Comparison of ENCODE assay signal across 20 cellular contexts in genomic region chr19:48508729-48509310, GRCh38. TPM values are rescaled to one million over a fixed set of nuclear protein-coding genes. Genes with fewer than 3 reads are reported as not detected.
A peak's percentile ranks its signal among the peaks of the same experiment; 100 is the strongest.
DNase-seq lines count a peak whose midpoint lies in the region; ATAC-seq, FAIRE-seq and TF ChIP-seq lines count a peak whose summit lies in the region.
"Had no signal": no experiment of that assay in that cellular context is flagged by ENCODE, and none has a peak within 500 bp of the region (broad histone marks: within the 10 kb centered on the region; RNA-seq: fewer than 3 reads in every experiment).

No MANE protein-coding gene starts in this region.

- no peaks in the 10 kb centered on the region for H3K9me3 Mint-ChIP-seq in activated CD8-positive, alpha-beta memory T cell treated with anti-CD3 and anti-CD28 coated beads, Interleukin-2, amount 10 ng/mL, durations not matched to agents 7 days and 5 days (ENCODE audit: low read depth)
- H3K9me3 Mint-ChIP-seq in chondrocyte (ENCODE audit: low read depth), result no peaks in the 10 kb centered on the region
- H3K9me3 Mint-ChIP-seq: CD4-positive, alpha-beta memory T cell; GM23338; HFFc6; IgD-negative memory B cell had no signal

- TF ChIP-seq EP300 in H1 (IDR thresholded peaks at IDR 0.05; ENCODE audit: borderline replicate concordance in 1 of 2, low read depth in 2 of 2, low read length in 2 of 2), result no peak

- no peak for FAIRE-seq in H1 (lab: Jason Lieb, UNC)
- FAIRE-seq: GM19239, HepG2 had no signal

- H4K20me1 ChIP-seq in Karpas-422 (ENCODE audit: insufficient read depth, low read depth, low read length) (no peaks in the 10 kb centered on the region), H1 (replicated peaks in 1 of 2; ENCODE audit: control insufficient read depth in 1 of 2, insufficient read depth in 2 of 2, low read length in 2 of 2) (peaks cover 0 to 5% of the 10 kb centered on the region in 2 experiments), GM23248 (ENCODE audit: insufficient read depth) (no peaks in the 10 kb centered on the region)
- H4K20me1 ChIP-seq: BLaER1 had no signal

- H2AFZ ChIP-seq in Karpas-422 (ENCODE audit: low read length) (no peak overlapping the region), H1 (ENCODE audit: low read length) (no peak overlapping the region), trophoblast cell (ENCODE audit: insufficient read depth, low read length, poor library complexity) (no peak overlapping the region), GM23248 (no peak overlapping the region)
- H2AFZ ChIP-seq: GM23338 had no signal

- no peaks in the 10 kb centered on the region for H3K36me3 ChIP-seq in Karpas-422 (ENCODE audit: insufficient read depth, low read length)
- H3K36me3 ChIP-seq in H1 (ENCODE audit: control insufficient read depth in 2 of 4, insufficient read depth in 4 of 4, low read length in 3 of 4), result no peaks in the 10 kb centered on the region
- H3K36me3 ChIP-seq in trophoblast cell (ENCODE audit: control insufficient read depth in 1 of 2, insufficient read depth in 2 of 2, low read length in 2 of 2), result no peaks in the 10 kb centered on the region
- no peaks in the 10 kb centered on the region for H3K36me3 ChIP-seq in GM23248 (ENCODE audit: low read depth)
- H3K36me3 ChIP-seq: BLaER1 had no signal

- no peak overlapping the region for H2BK15ac ChIP-seq in H1 (ENCODE audit: low read length)

- H2BK12ac ChIP-seq in H1 (ENCODE audit: low read depth, low read length) (no peak overlapping the region), trophoblast cell (ENCODE audit: low read length) (no peak overlapping the region)

- H3K27ac Mint-ChIP-seq in activated CD8-positive, alpha-beta memory T cell treated with anti-CD3 and anti-CD28 coated beads, Interleukin-2, amount 10 ng/mL, durations not matched to agents 7 days and 5 days, result no peak overlapping the region
- H3K27ac Mint-ChIP-seq in chondrocyte (ENCODE audit: unreplicated experiment), result no peak overlapping the region
- H3K27ac Mint-ChIP-seq: CD4-positive, alpha-beta memory T cell; GM23338; HFFc6; IgD-negative memory B cell had no signal

- H3K79me2 ChIP-seq in Karpas-422 (ENCODE audit: low read length) (no peaks in the 10 kb centered on the region), H1 (ENCODE audit: control insufficient read depth in 1 of 2, insufficient read depth in 2 of 2, low read length in 2 of 2) (no peaks in the 10 kb centered on the region), trophoblast cell (ENCODE audit: control insufficient read depth, insufficient read depth, low read length, poor library complexity) (peaks cover 3% of the 10 kb centered on the region), GM23248 (ENCODE audit: insufficient read depth) (no peaks in the 10 kb centered on the region)

- H3K9ac ChIP-seq in Karpas-422 (ENCODE audit: low read length) (no peak overlapping the region), H1 (replicated peaks in 1 of 4; ENCODE audit: extremely low read depth in 1 of 4, low read depth in 3 of 4, low read length in 3 of 4) (no peak overlapping the region), trophoblast cell (ENCODE audit: low read length) (no peak overlapping the region), GM23248 (no peak overlapping the region)
- H3K9ac ChIP-seq: BLaER1 had no signal

- H3K14ac ChIP-seq in H1 (ENCODE audit: insufficient read length) (no peak overlapping the region), trophoblast cell (ENCODE audit: low read length) (no peak overlapping the region)

- H3K18ac ChIP-seq in H1 (ENCODE audit: extremely low read depth, low read length), result no peak overlapping the region
- H3K18ac ChIP-seq in trophoblast cell (ENCODE audit: low read length), result no peak overlapping the region

- H3K4me1 ChIP-seq in Karpas-422 (ENCODE audit: low read length) (peaks cover 19% of the 10 kb centered on the region), H1 (replicated peaks in 1 of 4; ENCODE audit: control insufficient read depth in 3 of 4, insufficient read depth in 4 of 4, low read length in 3 of 4) (peaks cover 0 to 16% (median 7%) of the 10 kb centered on the region in 4 experiments; a peak in 5 of 7 replicates), trophoblast cell (ENCODE audit: control insufficient read depth in 1 of 2, insufficient read depth in 2 of 2, low read length in 2 of 2) (peaks cover 2 to 3% of the 10 kb centered on the region in 2 experiments), GM23248 (ENCODE audit: insufficient read depth) (0 out of 2 replicates have a peak, but pooled peaks cover 3% of the 10 kb centered on the region)

- H3K4me2 ChIP-seq in Karpas-422 (ENCODE audit: low read depth, low read length, poor library complexity, severe bottlenecking) (no peak overlapping the region), H1 (ENCODE audit: insufficient read depth in 1 of 2, low read depth in 2 of 2, low read length in 2 of 2) (peak overlapping the region in 1 of 2 experiments; percentile 91; a peak in 1 of 4 replicates), trophoblast cell (ENCODE audit: low read length) (no peak overlapping the region), GM23248 (ENCODE audit: unreplicated experiment) (no peak overlapping the region)
- H3K4me2 ChIP-seq: BLaER1 had no signal

- no peak overlapping the region for H3K56ac ChIP-seq in H1 (replicated peaks; ENCODE audit: insufficient read length, low read depth, low read length)

- TF ChIP-seq CTCF in H1 (IDR thresholded peaks at IDR 0.05; ENCODE audit: control extremely low read depth in 1 of 3, insufficient read depth in 1 of 3, low read depth in 1 of 3, low read length in 3 of 3), result no peak
- no peak for TF ChIP-seq CTCF in chondrocyte (IDR thresholded peaks at IDR 0.05)

- H3K27ac ChIP-seq in Karpas-422 (ENCODE audit: low read length) (no peak overlapping the region), H1 (ENCODE audit: low read depth, low read length) (no peak overlapping the region), trophoblast cell (ENCODE audit: low read depth, low read length) (no peak overlapping the region), GM23248 (no peak overlapping the region)
- H3K27ac ChIP-seq: 22Rv1, BLaER1 had no signal

- H4K91ac ChIP-seq in H1 (replicated peaks; ENCODE audit: insufficient read length, low read length) (no peak overlapping the region), trophoblast cell (ENCODE audit: low read depth, low read length) (no peak overlapping the region)

- no peak for TF ChIP-seq POLR2A in H1 (IDR thresholded peaks at IDR 0.05; ENCODE audit: control extremely low read depth in 1 of 2, low read depth in 2 of 2, low read length in 2 of 2)

- no peaks in the 10 kb centered on the region for H3K79me1 ChIP-seq in H1 (ENCODE audit: low read depth, low read length)
- peaks cover 4% of the 10 kb centered on the region for H3K79me1 ChIP-seq in trophoblast cell (ENCODE audit: low read length)

- H4K8ac ChIP-seq in H1 (ENCODE audit: extremely low read depth, insufficient read depth, low read length) (peak overlapping the region; percentile 82; the same call in 1 of the 2 replicates), trophoblast cell (ENCODE audit: low read depth, low read length) (no peak overlapping the region)

- H3K23ac ChIP-seq in H1 (ENCODE audit: insufficient read length) (no peak overlapping the region), trophoblast cell (ENCODE audit: low read length) (no peak overlapping the region)

- no peaks in the 10 kb centered on the region for H3K27me3 Mint-ChIP-seq in activated CD8-positive, alpha-beta memory T cell treated with anti-CD3 and anti-CD28 coated beads, Interleukin-2, amount 10 ng/mL, durations not matched to agents 7 days and 5 days
- H3K27me3 Mint-ChIP-seq in chondrocyte (ENCODE audit: low read depth), result peaks cover 8% of the 10 kb centered on the region
- H3K27me3 Mint-ChIP-seq: CD4-positive, alpha-beta memory T cell had no signal

- no peak overlapping the region for H3K4ac ChIP-seq in H1 (replicated peaks; ENCODE audit: insufficient read length, low read depth, low read length)
- no peak overlapping the region for H3K4ac ChIP-seq in trophoblast cell (ENCODE audit: low read depth, low read length)

- H2BK120ac ChIP-seq in H1 (replicated peaks; ENCODE audit: low read depth, low read length) (no peak overlapping the region), trophoblast cell (ENCODE audit: insufficient read depth, low read length, poor library complexity) (peak overlapping the region; percentile 21)

- H4K12ac ChIP-seq in trophoblast cell (ENCODE audit: low read depth, low read length), result no peak overlapping the region

- POLR2A ChIA-PET in H1 (lab: Charles Lee; ENCODE audit: partially characterized antibody), result interaction anchor here (0.7 to 9.5 kb wide), 10 partner anchors 16 to 123 kb away, joined by 3 to 59 read pairs (median 4); partner anchors contain the start of gene FAM83E

- no peak overlapping the region for H2BK5ac ChIP-seq in H1 (ENCODE audit: low read depth, low read length)
- no peak overlapping the region for H2BK5ac ChIP-seq in trophoblast cell (ENCODE audit: low read depth, low read length, poor library complexity)

- no peak overlapping the region for H4K5ac ChIP-seq in H1 (ENCODE audit: insufficient read length, low read depth, low read length)

- no peak overlapping the region for H2BK20ac ChIP-seq in H1 (ENCODE audit: low read length)

- peak; percentile 39 for DNase-seq in activated CD8-positive, alpha-beta memory T cell treated with anti-CD3 and anti-CD28 coated beads, Interleukin-2, amount 10 ng/mL, durations not matched to agents 7 days and 5 days
- DNase-seq in activated CD8-positive, alpha-beta memory T cell treated with anti-CD3 and anti-CD28 coated beads, Interleukin-2, amount 50 U/mL, for 4 hours, result no peak
- peak; percentile 28 for DNase-seq in Karpas-422
- DNase-seq in H1 (ENCODE audit: low read depth in 1 of 2, low spot score in 2 of 2), result no peak
- no peak for DNase-seq in trophoblast cell
- no peak for DNase-seq in GM23248
- DNase-seq in iPS-NIHi11 (ENCODE audit: low spot score), result no peak
- DNase-seq in chondrocyte (ENCODE audit: low spot score), result no peak
- DNase-seq: Calu3; CD4-positive, alpha-beta memory T cell; DMS79 treated with DMSO at 0.1 percent for 48 hours; GF-D8; HFFc6 had no signal

- H3K4me3 ChIP-seq in Karpas-422 (ENCODE audit: low read length), result no peak overlapping the region
- H3K4me3 ChIP-seq in H1 (ENCODE audit: extremely low read depth in 1 of 4, insufficient read depth in 2 of 4, low read depth in 3 of 4, low read length in 4 of 4), result no peak overlapping the region
- no peak overlapping the region for H3K4me3 ChIP-seq in trophoblast cell (ENCODE audit: low read depth, low read length)
- no peak overlapping the region for H3K4me3 ChIP-seq in GM23248
- H3K4me3 ChIP-seq: BLaER1, GM23338 had no signal

- H3K4me1 Mint-ChIP-seq in activated CD8-positive, alpha-beta memory T cell treated with anti-CD3 and anti-CD28 coated beads, Interleukin-2, amount 10 ng/mL, durations not matched to agents 7 days and 5 days, result peaks cover 12% of the 10 kb centered on the region
- peaks cover 9% of the 10 kb centered on the region for H3K4me1 Mint-ChIP-seq in chondrocyte (ENCODE audit: low read depth)

- in situ Hi-C loops in GM23248 (cut with MboI), result loop anchor here (5.0 kb wide), 1 partner anchor 73 kb away; no protein-coding TSS in a partner anchor

- TF ChIP-seq RAD21 in H1 (IDR thresholded peaks at IDR 0.05 in 1 of 2, conservative IDR thresholded peaks at IDR 0.05 in 1 of 2; ENCODE audit: low read depth in 2 of 2, low read length in 2 of 2), result no peak

- no peaks in the 10 kb centered on the region for H3F3A ChIP-seq in GM23248 (ENCODE audit: insufficient read depth)

- H3K9me3 ChIP-seq in Karpas-422 (ENCODE audit: low read length), result no peaks in the 10 kb centered on the region
- no peaks in the 10 kb centered on the region for H3K9me3 ChIP-seq in H1 (ENCODE audit: insufficient read depth in 2 of 2, low read depth in 1 of 2, low read length in 1 of 2)
- H3K9me3 ChIP-seq in trophoblast cell (ENCODE audit: insufficient read depth, low read depth, low read length), result peaks cover 12% of the 10 kb centered on the region
- no peaks in the 10 kb centered on the region for H3K9me3 ChIP-seq in GM23248 (ENCODE audit: low read depth)
- H3K9me3 ChIP-seq: BLaER1 had no signal

- 0 out of 2 replicates have a peak overlapping the region, but pooled peaks have one; percentile 53 for H2AK5ac ChIP-seq in H1 (ENCODE audit: low read depth, low read length)
- H2AK5ac ChIP-seq in trophoblast cell (ENCODE audit: low read length), result no peak overlapping the region

- no peaks in the 10 kb centered on the region for H3K9me2 ChIP-seq in Karpas-422 (replicated peaks; ENCODE audit: insufficient read depth, low read length)
- H3K9me2 ChIP-seq in GM23248 (ENCODE audit: insufficient read depth), result no peaks in the 10 kb centered on the region

- ATAC-seq in activated CD8-positive, alpha-beta memory T cell treated with anti-CD3 and anti-CD28 coated beads, Interleukin-2, amount 10 ng/mL, durations not matched to agents 7 days and 5 days, result no peak
- ATAC-seq: HepG2 had no signal

- peaks cover 25% of the 10 kb centered on the region for H3K23me2 ChIP-seq in H1 (ENCODE audit: low read depth, low read length)

- CTCF ChIA-PET in activated CD8-positive, alpha-beta memory T cell treated with anti-CD3 and anti-CD28 coated beads, Interleukin-2, amount 10 ng/mL, durations not matched to agents 7 days and 5 days (lab: Charles Lee), result interaction anchor here (0.7 to 9.6 kb wide), 5 partner anchors 15 to 100 kb away, joined by 3 to 221 read pairs (median 16); no protein-coding TSS in a partner anchor
- CTCF ChIA-PET in H1 (lab: Charles Lee; ENCODE audit: partially characterized antibody), result interaction anchor here (0.5 to 9.6 kb wide), 14 partner anchors 9 to 279 kb away, joined by 3 to 353 read pairs (median 4); partner anchors contain the start of gene SPACA4

- no peaks in the 10 kb centered on the region for H3K36me3 Mint-ChIP-seq in activated CD8-positive, alpha-beta memory T cell treated with anti-CD3 and anti-CD28 coated beads, Interleukin-2, amount 10 ng/mL, durations not matched to agents 7 days and 5 days
- no peaks in the 10 kb centered on the region for H3K36me3 Mint-ChIP-seq in chondrocyte (ENCODE audit: low read depth)
- H3K36me3 Mint-ChIP-seq: IgD-negative memory B cell had no signal

- H3K27me3 ChIP-seq in Karpas-422 (ENCODE audit: low read length) (no peaks in the 10 kb centered on the region), H1 (replicated peaks in 1 of 4; ENCODE audit: control insufficient read depth in 3 of 4, extremely low read depth in 1 of 4, insufficient read depth in 3 of 4, low read length in 3 of 4) (peaks cover 0 to 12% (median 9%) of the 10 kb centered on the region in 4 experiments; a peak in 4 of 7 replicates), trophoblast cell (ENCODE audit: insufficient read depth, low read length) (peaks cover 8% of the 10 kb centered on the region), GM23248 (replicated peaks; ENCODE audit: insufficient read depth) (peaks cover 12% of the 10 kb centered on the region; the same call in 1 of the 2 replicates)

- WGBS in H1 (ENCODE audit: extremely low coverage in 1 of 2, insufficient coverage in 1 of 2, insufficient read length in 1 of 2, insufficient replicate concordance in 2 of 2, low coverage in 1 of 2, low lambda C conversion rate in 2 of 2, missing lambda C conversion rate in 1 of 2), 2 experiments, result 95% methylated on average over 25 of the region's 30 CpGs; no CpG with 5 or more reads in 1 of the 2 experiments
- no CpG with 5 or more reads among the region's 30 CpGs for WGBS in trophoblast cell (ENCODE audit: extremely low coverage, insufficient coverage, insufficient read length)
- 81 to 86% methylated on average over 18 to 30 of the region's 30 CpGs for WGBS in GM23248 (ENCODE audit: low coverage in 1 of 2, low lambda C conversion rate in 2 of 2, missing lambda C conversion rate in 2 of 2), 2 experiments

- H3K4me3 Mint-ChIP-seq in activated CD8-positive, alpha-beta memory T cell treated with anti-CD3 and anti-CD28 coated beads, Interleukin-2, amount 10 ng/mL, durations not matched to agents 7 days and 5 days, result no peak overlapping the region
- H3K4me3 Mint-ChIP-seq in chondrocyte (ENCODE audit: unreplicated experiment), result no peak overlapping the region
- H3K4me3 Mint-ChIP-seq: HFFc6 had no signal

RNA-seq across cellular contexts. Expression of gene LMTK3, which starts 2.8 kb away (rescaled TPM):
- 1 to 10 TPM; 3.5 to 5.3 TPM for total RNA-seq in activated CD8-positive, alpha-beta memory T cell treated with anti-CD3 and anti-CD28 coated beads, Interleukin-2, amount 10 ng/mL, durations not matched to agents 7 days and 5 days
- total RNA-seq in Karpas-422 (2014; rRNA removed; shearing (Covaris generic); ENCODE audit: low replicate concordance), result 0.54 TPM in 1 of 2 replicates, not detected in the other
- total RNA-seq in H1 (2021; fragmentation: NEBNext Ultra II Directional; extraction: Animal tissue kit (Norgen Biotek cat#: 25700)), result 12.4 and 13.6 TPM in 2 replicates
- polyA plus RNA-seq in H1 (2011; rRNA removed) (2.7 and 7.3 TPM in 2 replicates), GM23248 (2016; fragmentation: Nextera tagmentation; extraction: Ambion mirVana) (not detected in 2 replicates)
- 3.4 TPM for polyA plus RNA-seq in H1 (2011; cell fraction: cytosol; rRNA removed)
- polyA plus RNA-seq in H1 (2011; cell fraction: nucleus; rRNA removed), result 11.6 TPM
- polyA plus RNA-seq in H1 (2012, experiment 1 of 2), result 6.8 to 10.4 TPM (median 9.6 TPM) in 4 replicates
- 4.1 TPM for polyA plus RNA-seq in H1 (2012, experiment 2 of 2)
- polyA plus RNA-seq in H1 (2013, experiment 1 of 2), result 10.0 TPM
- 8.2 TPM for polyA plus RNA-seq in H1 (2013, experiment 2 of 2)
- 0.90 and 1.2 TPM in 2 replicates for polyA minus RNA-seq in H1 (2011; rRNA and poly(A)+ RNA removed)
- 5.9 TPM for polyA minus RNA-seq in H1 (2011; cell fraction: cytosol; rRNA and poly(A)+ RNA removed)
- polyA minus RNA-seq in H1 (2011; cell fraction: nucleus; rRNA and poly(A)+ RNA removed), result 5.9 TPM
- polyA plus RNA-seq in trophoblast cell (2013), result 14.4 and 14.6 TPM in 2 replicates
- 0.22 TPM in 1 of 2 replicates, not detected in the other for total RNA-seq in GM23248 (2014; rRNA removed; shearing (Covaris generic))
- total RNA-seq in chondrocyte, result 0.48 to 0.67 TPM (median 0.54 TPM) in 3 replicates
- polyA plus RNA-seq: CD14-positive monocyte, IgD-negative memory B cell had no signal

RNA-seq across cellular contexts. Expression of gene CYTH2, which starts 39.7 kb away (rescaled TPM):
- total RNA-seq in activated CD8-positive, alpha-beta memory T cell treated with anti-CD3 and anti-CD28 coated beads, Interleukin-2, amount 10 ng/mL, durations not matched to agents 7 days and 5 days, result 10 to 100 TPM; 42.5 to 47.8 TPM
- total RNA-seq in Karpas-422 (2014; rRNA removed; shearing (Covaris generic); ENCODE audit: low replicate concordance), result 32.5 and 60.4 TPM in 2 replicates
- 67.7 and 71.4 TPM in 2 replicates for total RNA-seq in H1 (2021; fragmentation: NEBNext Ultra II Directional; extraction: Animal tissue kit (Norgen Biotek cat#: 25700))
- polyA plus RNA-seq in H1 (2011; rRNA removed), result 43.7 and 62.5 TPM in 2 replicates
- 59.5 TPM for polyA plus RNA-seq in H1 (2011; cell fraction: cytosol; rRNA removed)
- 225 TPM for polyA plus RNA-seq in H1 (2011; cell fraction: nucleus; rRNA removed)
- polyA plus RNA-seq in H1 (2012, experiment 1 of 2), result 64.0 to 76.5 TPM (median 71.8 TPM) in 4 replicates
- 35.7 TPM for polyA plus RNA-seq in H1 (2012, experiment 2 of 2)
- polyA plus RNA-seq in H1 (2013, experiment 1 of 2), result 44.2 TPM
- 37.5 TPM for polyA plus RNA-seq in H1 (2013, experiment 2 of 2)
- polyA minus RNA-seq in H1 (2011; rRNA and poly(A)+ RNA removed), result 53.7 and 70.7 TPM in 2 replicates
- polyA minus RNA-seq in H1 (2011; cell fraction: cytosol; rRNA and poly(A)+ RNA removed), result 28.7 TPM
- 65.5 TPM for polyA minus RNA-seq in H1 (2011; cell fraction: nucleus; rRNA and poly(A)+ RNA removed)
- 63.7 and 67.0 TPM in 2 replicates for polyA plus RNA-seq in trophoblast cell (2013)
- total RNA-seq in GM23248 (2014; rRNA removed; shearing (Covaris generic)), result 80.7 and 86.0 TPM in 2 replicates
- 40.9 and 41.6 TPM in 2 replicates for polyA plus RNA-seq in GM23248 (2016; fragmentation: Nextera tagmentation; extraction: Ambion mirVana)
- total RNA-seq in chondrocyte, result 68.7 to 76.7 TPM (median 69.9 TPM) in 3 replicates

RNA-seq across cellular contexts. Expression of gene SULT2B1, which starts 43.2 kb away (rescaled TPM):
- total RNA-seq in activated CD8-positive, alpha-beta memory T cell treated with anti-CD3 and anti-CD28 coated beads, Interleukin-2, amount 10 ng/mL, durations not matched to agents 7 days and 5 days, result not detected
- total RNA-seq in Karpas-422 (2014; rRNA removed; shearing (Covaris generic); ENCODE audit: low replicate concordance), result not detected in 2 replicates
- total RNA-seq in H1 (2021; fragmentation: NEBNext Ultra II Directional; extraction: Animal tissue kit (Norgen Biotek cat#: 25700)), result 0.99 and 1.5 TPM in 2 replicates
- polyA plus RNA-seq in H1 (2011; rRNA removed) (2.6 and 3.8 TPM in 2 replicates), GM23248 (2016; fragmentation: Nextera tagmentation; extraction: Ambion mirVana) (not detected in 2 replicates)
- polyA plus RNA-seq in H1 (2011; cell fraction: cytosol; rRNA removed), result 2.3 TPM
- 1.2 TPM for polyA plus RNA-seq in H1 (2011; cell fraction: nucleus; rRNA removed)
- 1.0 to 2.2 TPM (median 1.6 TPM) in 4 replicates for polyA plus RNA-seq in H1 (2012, experiment 1 of 2)
- polyA plus RNA-seq in H1 (2012, experiment 2 of 2), result 1.00 TPM
- 1.5 TPM for polyA plus RNA-seq in H1 (2013, experiment 1 of 2)
- 1.4 TPM for polyA plus RNA-seq in H1 (2013, experiment 2 of 2)
- polyA minus RNA-seq in H1 (2011; rRNA and poly(A)+ RNA removed), result 0.59 TPM in 1 of 2 replicates, not detected in the other
- 1.2 TPM for polyA minus RNA-seq in H1 (2011; cell fraction: cytosol; rRNA and poly(A)+ RNA removed)
- not detected for polyA minus RNA-seq in H1 (2011; cell fraction: nucleus; rRNA and poly(A)+ RNA removed)
- 0.39 and 0.44 TPM in 2 replicates for polyA plus RNA-seq in trophoblast cell (2013)
- total RNA-seq in GM23248 (2014; rRNA removed; shearing (Covaris generic)), result not detected in 2 replicates
- 0.22 TPM in 1 of 3 replicates, not detected in the others for total RNA-seq in chondrocyte
- total RNA-seq: Calu3; CD4-positive, alpha-beta memory T cell; HepG2 had no signal
- polyA plus RNA-seq: IgD-negative memory B cell had no signal

RNA-seq across cellular contexts. Expression of gene KCNJ14, which starts 53.4 kb away (rescaled TPM):
- total RNA-seq in activated CD8-positive, alpha-beta memory T cell treated with anti-CD3 and anti-CD28 coated beads, Interleukin-2, amount 10 ng/mL, durations not matched to agents 7 days and 5 days, result 1 to 10 TPM in 1 of 2 experiments, under 1 TPM in 1; 0.85 to 1.5 TPM
- 0.69 and 1.1 TPM in 2 replicates for total RNA-seq in Karpas-422 (2014; rRNA removed; shearing (Covaris generic); ENCODE audit: low replicate concordance)
- total RNA-seq in H1 (2021; fragmentation: NEBNext Ultra II Directional; extraction: Animal tissue kit (Norgen Biotek cat#: 25700)), result 0.89 and 1.0 TPM in 2 replicates
- polyA plus RNA-seq in H1 (2011; rRNA removed), result 0.45 and 0.61 TPM in 2 replicates
- polyA plus RNA-seq in H1 (2011; cell fraction: cytosol; rRNA removed), result 0.28 TPM
- polyA plus RNA-seq in H1 (2011; cell fraction: nucleus; rRNA removed), result 1.3 TPM
- 0.66 to 0.84 TPM (median 0.73 TPM) in 4 replicates for polyA plus RNA-seq in H1 (2012, experiment 1 of 2)
- polyA plus RNA-seq in H1 (2012, experiment 2 of 2), result 0.68 TPM
- 0.39 TPM for polyA plus RNA-seq in H1 (2013, experiment 1 of 2)
- 0.44 TPM for polyA plus RNA-seq in H1 (2013, experiment 2 of 2)
- 0.68 and 1.9 TPM in 2 replicates for polyA minus RNA-seq in H1 (2011; rRNA and poly(A)+ RNA removed)
- 0.37 TPM for polyA minus RNA-seq in H1 (2011; cell fraction: cytosol; rRNA and poly(A)+ RNA removed)
- 0.80 TPM for polyA minus RNA-seq in H1 (2011; cell fraction: nucleus; rRNA and poly(A)+ RNA removed)
- polyA plus RNA-seq in trophoblast cell (2013), result 0.49 and 0.57 TPM in 2 replicates
- 0.97 and 1.1 TPM in 2 replicates for total RNA-seq in GM23248 (2014; rRNA removed; shearing (Covaris generic))
- polyA plus RNA-seq in GM23248 (2016; fragmentation: Nextera tagmentation; extraction: Ambion mirVana), result 0.47 and 0.48 TPM in 2 replicates
- total RNA-seq in chondrocyte, result 0.90 to 1.1 TPM (median 0.95 TPM) in 3 replicates

Comparison
In these comparisons a context has a peak if more than half of its experiments do, and no peak if none do; other contexts are left out.
1. DNase-seq: peak in activated CD8-positive, alpha-beta memory T cell treated with anti-CD3 and anti-CD28 coated beads, Interleukin-2, amount 10 ng/mL, durations not matched to agents 7 days and 5 days (single experiment) and Karpas-422 (single experiment); none in activated CD8-positive, alpha-beta memory T cell treated with anti-CD3 and anti-CD28 coated beads, Interleukin-2, amount 50 U/mL, for 4 hours (single experiment), H1 (0 of 2), trophoblast cell (0 of 2), GM23248 (single experiment), iPS-NIHi11 (single experiment) and chondrocyte (single experiment).